ENCODE assay signal across 17 cellular contexts in the genomic region with DNA sequence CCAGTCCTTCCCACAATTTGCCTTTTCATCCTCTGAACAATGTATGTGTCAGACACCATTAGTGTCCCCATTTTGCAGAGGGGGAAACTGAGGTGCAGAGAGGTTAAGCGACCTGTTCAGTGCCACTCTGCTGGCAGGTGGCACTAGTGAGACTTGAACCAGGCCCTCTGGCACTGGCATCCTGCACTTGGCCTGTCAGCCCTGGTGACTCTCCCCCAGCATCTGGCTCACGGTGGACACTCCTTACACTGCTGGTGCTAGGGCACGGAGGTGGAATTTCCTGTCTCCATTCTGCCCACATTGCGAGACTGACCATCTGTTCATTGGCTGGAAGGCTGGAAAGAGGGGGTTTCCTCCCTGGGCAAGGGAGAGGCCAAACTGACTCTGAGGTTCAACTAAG. TPM values are rescaled to one million over a fixed set of nuclear protein-coding genes. Genes with fewer than 3 reads are reported as not detected.
A peak's percentile ranks its signal among the peaks of the same experiment; 100 is the strongest.
DNase-seq lines count a peak whose midpoint lies in the region; ATAC-seq and TF ChIP-seq lines count a peak whose summit lies in the region.
"Had no signal": no experiment of that assay in that cellular context is flagged by ENCODE, and none has a peak within 500 bp of the region (broad histone marks: within the 10 kb centered on the region; RNA-seq: fewer than 3 reads in every experiment).

No MANE protein-coding gene starts in this region.

- TF ChIP-seq POLR2A in sigmoid colon (IDR thresholded peaks at IDR 0.05): no peak

- H3K36me3 ChIP-seq in sigmoid colon (peaks cover 0 to 4% (median 0%) of the 10 kb centered on the region in 4 donors), H7 (replicated peaks; ENCODE audit: control insufficient read depth, insufficient read depth, low read length) (no peaks in the 10 kb centered on the region), hepatocyte (replicated peaks; ENCODE audit: insufficient read depth, low read depth) (no peaks in the 10 kb centered on the region)
- H3K36me3 ChIP-seq: gastrocnemius medialis, suprapubic skin had no signal

- peaks cover 51% of the 10 kb centered on the region for H3K4me1 Mint-ChIP-seq in HFFc6 (ENCODE audit: low read depth)

- no peaks in the 10 kb centered on the region for H3K9me3 Mint-ChIP-seq in HFFc6
- H3K9me3 Mint-ChIP-seq: memory B cell had no signal

- H3K4me1 ChIP-seq in sigmoid colon (peaks cover 0 to 59% (median 56%) of the 10 kb centered on the region in 4 donors), hepatocyte (ENCODE audit: insufficient read depth) (peaks cover 16% of the 10 kb centered on the region)
- H3K4me1 ChIP-seq: gastrocnemius medialis had no signal

- no peak for ATAC-seq in HG02763 (IDR thresholded peaks at IDR 0.05; ENCODE audit: unreplicated experiment)
- ATAC-seq: gastrocnemius medialis, right cardiac atrium had no signal

- H3K9me3 ChIP-seq in sigmoid colon (no peaks in the 10 kb centered on the region), hepatocyte (ENCODE audit: low read depth) (no peaks in the 10 kb centered on the region)
- H3K9me3 ChIP-seq: gastrocnemius medialis, suprapubic skin had no signal

- H3K36me3 Mint-ChIP-seq in HFFc6 (ENCODE audit: low read depth): no peaks in the 10 kb centered on the region
- H3K36me3 Mint-ChIP-seq: activated naive CD8-positive, alpha-beta T cell; memory B cell had no signal

- no peak overlapping the region; the same call in 1 of the 2 replicates for H3K4me3 Mint-ChIP-seq in HFFc6
- H3K4me3 Mint-ChIP-seq: activated naive CD8-positive, alpha-beta T cell; memory B cell had no signal

- H2AFZ ChIP-seq in hepatocyte: no peak overlapping the region

- H3K27ac Mint-ChIP-seq in HFFc6: peak overlapping the region; percentile 80
- H3K27ac Mint-ChIP-seq: activated naive CD8-positive, alpha-beta T cell; memory B cell had no signal

- H3K4me3 ChIP-seq in fibroblast of pulmonary artery (replicated peaks; ENCODE audit: low read depth, low read length) (no peak overlapping the region), sigmoid colon (no peak overlapping the region), H7 (ENCODE audit: insufficient read depth, low read depth, low read length) (no peak overlapping the region), hepatocyte (no peak overlapping the region)
- H3K4me3 ChIP-seq: gastrocnemius medialis, SK-N-MC, suprapubic skin had no signal

- TF ChIP-seq CTCF in HFFc6 (IDR thresholded peaks at IDR 0.05): peak; percentile 53
- TF ChIP-seq CTCF in fibroblast of pulmonary artery (IDR thresholded peaks at IDR 0.05; ENCODE audit: low read length, missing control alignments): no peak
- TF ChIP-seq CTCF in sigmoid colon (IDR thresholded peaks at IDR 0.05): no peak
- TF ChIP-seq CTCF in hepatocyte (IDR thresholded peaks at IDR 0.05; ENCODE audit: poor library complexity): no peak

- DNase-seq in HFFc6 (peak; percentile 31), RPMI7951 (ENCODE audit: low read depth) (peak; percentile 10), fibroblast of pulmonary artery (ENCODE audit: low read depth) (peak; percentile 24), sigmoid colon (no peak), H7 (no peak), hepatocyte (ENCODE audit: low spot score) (no peak)
- DNase-seq: activated CD4-positive, alpha-beta T cell treated with anti-CD3 and anti-CD28 coated beads, Interleukin-2, amount 50 U/mL, for 4 hours; activated T-cell treated with anti-CD3 and anti-CD28 coated beads, Interleukin-2, amount 50 U/mL, for 1 hour; gastrocnemius medialis; NCI-H1105; stimulated activated CD4-positive, alpha-beta T cell treated with anti-CD3 and anti-CD28 coated beads, Interleukin-2, amount 100 ng/mL, for 24 hours had no signal

- H4K20me1 ChIP-seq in hepatocyte (ENCODE audit: insufficient read depth, poor library complexity, severe bottlenecking): no peaks in the 10 kb centered on the region

- TF ChIP-seq EP300 in sigmoid colon (IDR thresholded peaks at IDR 0.05): no peak

- peaks cover 71% of the 10 kb centered on the region for H3K79me2 ChIP-seq in hepatocyte

- no peaks in the 10 kb centered on the region for H3K9me2 ChIP-seq in hepatocyte (replicated peaks; ENCODE audit: insufficient read depth)

- intact Hi-C loops in sigmoid colon (cut with DNase I): no loop called here

- H3K27me3 ChIP-seq in sigmoid colon (no peaks in the 10 kb centered on the region), H7 (ENCODE audit: control insufficient read depth, insufficient read depth, low read length) (no peaks in the 10 kb centered on the region), hepatocyte (no peaks in the 10 kb centered on the region)
- H3K27me3 ChIP-seq: gastrocnemius medialis, suprapubic skin had no signal

- no peak overlapping the region for H3K4me2 ChIP-seq in hepatocyte

- H3K27ac ChIP-seq in sigmoid colon (peak overlapping the region in 3 of 4 donors; percentile 4 to 65 (median 53)), hepatocyte (no peak overlapping the region)
- H3K27ac ChIP-seq: gastrocnemius medialis, SK-N-MC, suprapubic skin had no signal

- peaks cover 1% of the 10 kb centered on the region; the same call in 1 of the 2 replicates for H3K27me3 Mint-ChIP-seq in HFFc6 (ENCODE audit: insufficient read depth)
- H3K27me3 Mint-ChIP-seq: activated naive CD8-positive, alpha-beta T cell; memory B cell had no signal

- WGBS in sigmoid colon, 2 donors: 88 to 92% methylated on average over 4 of the region's 4 CpGs
- 95% methylated on average over 4 of the region's 4 CpGs for WGBS in hepatocyte (ENCODE audit: low lambda C conversion rate, missing lambda C conversion rate)

RNA-seq across cellular contexts. Expression of gene CCNK, which starts 48.7 kb away (rescaled TPM):
- total RNA-seq in HFFc6 (2021; fragmentation: NEBNext Ultra II Directional; extraction: Animal tissue kit (Norgen Biotek cat#: 25700)): 10 to 100 TPM; 74.9 to 93.1 (median 86.4) TPM
- 15.0 and 15.7 TPM in 2 replicates for total RNA-seq in RPMI7951 (2014; rRNA removed; shearing (Covaris generic))
- total RNA-seq in sigmoid colon (10 to 100 TPM; 13.2 to 20.5 (median 18.4) TPM), hepatocyte (15.6 and 22.0 TPM in 2 replicates)
- polyA plus RNA-seq in sigmoid colon (10 to 100 TPM; 14.4 to 25.9 (median 17.6) TPM), hepatocyte (10.1 and 11.1 TPM in 2 replicates)
- 14.2 and 14.7 TPM in 2 replicates for total RNA-seq in H7 (2014; rRNA removed; shearing (Covaris generic))

RNA-seq across cellular contexts. Expression of gene SETD3, which starts 49.2 kb away (rescaled TPM):
- total RNA-seq in HFFc6 (2021; fragmentation: NEBNext Ultra II Directional; extraction: Animal tissue kit (Norgen Biotek cat#: 25700)): 10 to 100 TPM; 42.1 to 53.9 (median 47.0) TPM
- 43.3 and 46.9 TPM in 2 replicates for total RNA-seq in RPMI7951 (2014; rRNA removed; shearing (Covaris generic))
- 100 to 1,000 TPM; 130 to 164 (median 152) TPM for total RNA-seq in sigmoid colon
- polyA plus RNA-seq in sigmoid colon: 10 to 100 TPM; 34.6 to 54.7 (median 53.6) TPM
- 60.0 and 70.2 TPM in 2 replicates for total RNA-seq in H7 (2014; rRNA removed; shearing (Covaris generic))
- 60.2 and 67.3 TPM in 2 replicates for total RNA-seq in hepatocyte
- 43.6 and 47.0 TPM in 2 replicates for polyA plus RNA-seq in hepatocyte

Comparison
In these comparisons a context has a peak if more than half of its experiments do, and no peak if none do; other contexts are left out.
1. DNase-seq: peak in HFFc6 (single experiment), RPMI7951 (single experiment) and fibroblast of pulmonary artery (single experiment); none in sigmoid colon (single experiment), H7 (single experiment) and hepatocyte (single experiment).